ENCODE assay signal across 8 cellular contexts in the genomic region with DNA sequence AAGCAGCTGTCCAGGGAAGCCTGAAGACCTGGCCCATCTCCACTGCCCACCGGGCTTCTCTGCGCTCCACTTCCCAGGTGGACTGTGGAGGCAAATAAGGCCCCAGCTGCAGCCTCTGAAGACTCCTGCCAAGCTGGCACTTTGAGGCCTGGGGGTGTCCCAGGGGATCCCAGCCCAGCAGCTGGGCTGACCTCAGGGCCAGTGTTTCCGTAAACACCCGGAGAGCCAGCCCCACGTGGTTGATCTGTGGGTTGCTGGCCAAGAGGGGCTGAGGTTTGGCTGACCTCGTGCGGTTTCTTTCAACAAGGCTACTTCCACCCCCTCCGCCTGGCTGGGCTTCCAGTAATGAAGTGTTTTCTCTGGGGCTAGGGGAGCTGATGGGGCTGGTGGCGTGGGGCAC. TPM values are rescaled to one million over a fixed set of nuclear protein-coding genes. Genes with fewer than 3 reads are reported as not detected.
DNase-seq lines count a peak whose midpoint lies in the region; ATAC-seq and TF ChIP-seq lines count a peak whose summit lies in the region.

No MANE protein-coding gene starts in this region.

- H3K9me2 ChIP-seq in PC-9 (ENCODE audit: insufficient read depth), result no peaks in the 10 kb centered on the region

- H3K4me2 ChIP-seq in PC-9, result no peak overlapping the region

- intact Hi-C loops in lower lobe of right lung (cut with DNase I), result no loop called here
- intact Hi-C loops in naive thymus-derived CD4-positive, alpha-beta T cell (cut with micrococcal nuclease), result no loop called here
- intact Hi-C loops in PC-9 (cut with micrococcal nuclease; ENCODE audit: unreplicated experiment), result no loop called here

- H3K27me3 ChIP-seq in lower lobe of right lung (ENCODE audit: low read depth) (no peaks in the 10 kb centered on the region), PC-9 (ENCODE audit: insufficient read depth, low read depth) (no peaks in the 10 kb centered on the region)
- H3K27me3 ChIP-seq in naive thymus-derived CD4-positive, alpha-beta T cell (ENCODE audit: control insufficient read depth in 2 of 2, insufficient read depth in 2 of 2, low read length in 2 of 2), result peaks cover 0 to 3% of the 10 kb centered on the region in 2 donors

- H3K4me3 ChIP-seq in cardiac fibroblast (replicated peaks in 1 of 2; ENCODE audit: low read depth in 2 of 2, low read length in 2 of 2) (no peak overlapping the region), lower lobe of right lung (no peak overlapping the region), PC-9 (no peak overlapping the region)
- H3K4me3 ChIP-seq in naive thymus-derived CD4-positive, alpha-beta T cell (ENCODE audit: low read length), result no peak overlapping the region

- no peaks in the 10 kb centered on the region for H3K9me3 Mint-ChIP-seq in naive thymus-derived CD4-positive, alpha-beta T cell

- H3K27me3 Mint-ChIP-seq in naive thymus-derived CD4-positive, alpha-beta T cell, result no peaks in the 10 kb centered on the region

- H3K27ac ChIP-seq in lower lobe of right lung, result peak overlapping the region; percentile 25
- H3K27ac ChIP-seq in naive thymus-derived CD4-positive, alpha-beta T cell (ENCODE audit: low read depth, low read length), result no peak overlapping the region
- H3K27ac ChIP-seq in PC-9, result no peak overlapping the region

- H3K9me3 ChIP-seq in lower lobe of right lung (no peaks in the 10 kb centered on the region), PC-9 (ENCODE audit: insufficient read depth, low read depth) (no peaks in the 10 kb centered on the region)
- H3K9me3 ChIP-seq in naive thymus-derived CD4-positive, alpha-beta T cell (ENCODE audit: control insufficient read depth in 2 of 3, low read length in 3 of 3), result no peaks in the 10 kb centered on the region

- H2AFZ ChIP-seq in PC-9, result no peak overlapping the region

- no peak overlapping the region for H3K4me3 Mint-ChIP-seq in naive thymus-derived CD4-positive, alpha-beta T cell

- H4K20me1 ChIP-seq in PC-9 (ENCODE audit: insufficient read depth), result no peaks in the 10 kb centered on the region

- CTCF ChIA-PET in naive thymus-derived CD4-positive, alpha-beta T cell (lab: Charles Lee), result interaction anchor here (1.7 kb wide), 1 partner anchor 17 kb away, joined by 4 read pairs; no protein-coding TSS in a partner anchor
- CTCF ChIA-PET in PC-9 (lab: Charles Lee), result no interaction called here

- no peaks in the 10 kb centered on the region for H3K79me2 ChIP-seq in PC-9 (ENCODE audit: low read depth)

- DNase-seq in AG20443 (ENCODE audit: low spot score) (peak; percentile 94), cardiac fibroblast (ENCODE audit: low read depth in 2 of 2) (peak; percentile 97 to 98), lower lobe of right lung (peak; percentile 73), PC-9 (no peak), NCI-H2081 treated with DMSO at 0.1 percent for 48 hours (lab: John Stamatoyannopoulos, UW) (no peak)
- no peak for DNase-seq in naive thymus-derived CD4-positive, alpha-beta T cell

- no peak overlapping the region for H3K27ac Mint-ChIP-seq in naive thymus-derived CD4-positive, alpha-beta T cell

- POLR2A ChIA-PET in naive thymus-derived CD4-positive, alpha-beta T cell (lab: Charles Lee), result no interaction called here
- POLR2A ChIA-PET in PC-9 (lab: Charles Lee; ENCODE audit: unreplicated experiment), result no interaction called here

- TF ChIP-seq CTCF in cardiac fibroblast (IDR thresholded peaks at IDR 0.05; ENCODE audit: low read depth, low read length) (no peak), lower lobe of right lung (IDR thresholded peaks at IDR 0.05) (no peak), PC-9 (conservative IDR thresholded peaks at IDR 0.05) (no peak)

- H3K36me3 ChIP-seq in lower lobe of right lung, result no peaks in the 10 kb centered on the region
- no peaks in the 10 kb centered on the region for H3K36me3 ChIP-seq in naive thymus-derived CD4-positive, alpha-beta T cell (ENCODE audit: control insufficient read depth in 2 of 3, insufficient read depth in 3 of 3, low read length in 3 of 3)
- H3K36me3 ChIP-seq in PC-9 (ENCODE audit: low read depth), result no peaks in the 10 kb centered on the region

- ATAC-seq in HG03108 (IDR thresholded peaks at IDR 0.05; ENCODE audit: unreplicated experiment), result peak; percentile 86
- ATAC-seq in lower lobe of right lung, result peak; percentile 72 to 84
- ATAC-seq in GM18867 (IDR thresholded peaks at IDR 0.05; ENCODE audit: unreplicated experiment), result no peak
- ATAC-seq in naive thymus-derived CD4-positive, alpha-beta T cell, result no peak

- BruUV-seq in PC-9 (replicated peaks; lab: Mats Ljungman, UMichigan), result no TSS peak

- peaks cover 0 to 3% (median 0%) of the 10 kb centered on the region in 7 donors for H3K4me1 Mint-ChIP-seq in naive thymus-derived CD4-positive, alpha-beta T cell

- H3K4me1 ChIP-seq in lower lobe of right lung, result peaks cover 33% of the 10 kb centered on the region
- no peaks in the 10 kb centered on the region for H3K4me1 ChIP-seq in naive thymus-derived CD4-positive, alpha-beta T cell (ENCODE audit: control insufficient read depth in 2 of 2, insufficient read depth in 2 of 2, low read length in 2 of 2)
- H3K4me1 ChIP-seq in PC-9 (replicated peaks; ENCODE audit: insufficient read depth), result peaks cover 9% of the 10 kb centered on the region

- no peaks in the 10 kb centered on the region for H3K36me3 Mint-ChIP-seq in naive thymus-derived CD4-positive, alpha-beta T cell

- H3F3A ChIP-seq in PC-9 (ENCODE audit: insufficient read depth, low read depth), result no peaks in the 10 kb centered on the region

RNA-seq across cellular contexts. Expression of gene CCN5, which starts 12.4 kb away (rescaled TPM):
- total RNA-seq in lower lobe of right lung (42.3 TPM), PC-9 (2021) (0.20 TPM in 1 of 2 replicates, not detected in the other)
- not detected for total RNA-seq in naive thymus-derived CD4-positive, alpha-beta T cell
- not detected for polyA plus RNA-seq in naive thymus-derived CD4-positive, alpha-beta T cell

RNA-seq across cellular contexts. Expression of gene KCNK15, which starts 42.9 kb away (rescaled TPM):
- 0.89 TPM for total RNA-seq in lower lobe of right lung
- total RNA-seq in naive thymus-derived CD4-positive, alpha-beta T cell, result under 1 TPM in 1 of 5 experiments, not detected in 4; 0.19 TPM
- polyA plus RNA-seq in naive thymus-derived CD4-positive, alpha-beta T cell, result not detected
- 0.20 and 0.26 TPM in 2 replicates for total RNA-seq in PC-9 (2021)

RNA-seq across cellular contexts. Expression of gene ADA, which starts 51.3 kb away (rescaled TPM):
- total RNA-seq in lower lobe of right lung (7.7 TPM), PC-9 (2021) (28.2 and 32.9 TPM in 2 replicates)
- total RNA-seq in naive thymus-derived CD4-positive, alpha-beta T cell, result 100 to 1,000 TPM in 1 of 5 experiments, 10 to 100 TPM in 4; 26.1 to 103 (median 28.2) TPM
- 10 to 100 TPM; 40.8 to 41.1 TPM for polyA plus RNA-seq in naive thymus-derived CD4-positive, alpha-beta T cell

Comparison
In these comparisons a context has a peak if more than half of its experiments do, and no peak if none do; other contexts are left out.
1. DNase-seq: peak in AG20443 (single experiment), cardiac fibroblast (2 of 2) and lower lobe of right lung (single experiment); none in naive thymus-derived CD4-positive, alpha-beta T cell (0 of 9), PC-9 (0 of 2) and NCI-H2081 treated with DMSO at 0.1 percent for 48 hours (single experiment).
2. ATAC-seq: peak in HG03108 (single experiment) and lower lobe of right lung (2 of 2); none in GM18867 (single experiment) and naive thymus-derived CD4-positive, alpha-beta T cell (single experiment).
3. RNA of gene CCN5, which starts 12.4 kb away (total RNA-seq): 42.3 TPM in lower lobe of right lung (single experiment); 0.20 TPM in PC-9 and not detected in naive thymus-derived CD4-positive, alpha-beta T cell; every median in the first group is over 10 times any median in the second.